ENCODE assay signal across 20 cellular contexts in genomic region chr15:86087808-86088207, GRCh38. TPM values are rescaled to one million over a fixed set of nuclear protein-coding genes. Genes with fewer than 3 reads are reported as not detected.
DNase-seq lines count a peak whose midpoint lies in the region; ATAC-seq, FAIRE-seq and TF ChIP-seq lines count a peak whose summit lies in the region.
"Had no signal": no experiment of that assay in that cellular context is flagged by ENCODE, and none has a peak within 500 bp of the region (broad histone marks: within the 10 kb centered on the region; RNA-seq: fewer than 3 reads in every experiment).

No MANE protein-coding gene starts in this region.

- H3K4me3 ChIP-seq in DND-41 (ENCODE audit: low read depth in 1 of 2, low read length in 2 of 2), result no peak overlapping the region
- H3K4me3 ChIP-seq in H1 (ENCODE audit: extremely low read depth in 1 of 4, insufficient read depth in 2 of 4, low read depth in 3 of 4, low read length in 4 of 4), result no peak overlapping the region
- H3K4me3 ChIP-seq in psoas muscle, result no peak overlapping the region
- H3K4me3 ChIP-seq in thyroid gland (replicated peaks in 1 of 3), result no peak overlapping the region
- H3K4me3 ChIP-seq: HAP-1 had no signal

- peak overlapping the region; percentile 73; the same call in 1 of the 2 replicates for H2BK15ac ChIP-seq in H1 (ENCODE audit: low read length)

- H3K4me1 ChIP-seq in DND-41 (ENCODE audit: insufficient read depth, low read length) (peaks cover 26% of the 10 kb centered on the region), H1 (replicated peaks in 1 of 4; ENCODE audit: control insufficient read depth in 3 of 4, insufficient read depth in 4 of 4, low read length in 3 of 4) (peaks cover 0 to 7% (median 1%) of the 10 kb centered on the region in 4 experiments; a peak in 3 of 7 replicates), psoas muscle (peaks cover 34% of the 10 kb centered on the region), thyroid gland (no peaks in the 10 kb centered on the region)
- H3K4me1 ChIP-seq: HAP-1 had no signal

- intact Hi-C loops in psoas muscle (cut with DNase I), result loop anchor here in 1 of 2 donors (10.0 kb wide), 1 partner anchor 223 kb away; no protein-coding TSS in a partner anchor
- intact Hi-C loops in thyroid gland (cut with DNase I), result no loop called here

- no peak for TF ChIP-seq EP300 in H1 (IDR thresholded peaks at IDR 0.05; ENCODE audit: borderline replicate concordance in 1 of 2, low read depth in 2 of 2, low read length in 2 of 2)

- CTCF ChIA-PET in H1 (lab: Charles Lee; ENCODE audit: partially characterized antibody), result interaction anchor here (0.6 to 3.6 kb wide), 3 partner anchors 8 to 311 kb away, joined by 3 to 13 read pairs (median 3); partner anchors contain the start of gene AGBL1

- POLR2A ChIA-PET in H1 (lab: Charles Lee; ENCODE audit: partially characterized antibody), result interaction anchor here (0.6 kb wide), 1 partner anchor 13 kb away, joined by 3 read pairs; no protein-coding TSS in a partner anchor

- no peaks in the 10 kb centered on the region for H3K9me3 ChIP-seq in DND-41 (ENCODE audit: insufficient read depth, low read length, severe bottlenecking)
- no peaks in the 10 kb centered on the region for H3K9me3 ChIP-seq in H1 (ENCODE audit: insufficient read depth in 2 of 2, low read depth in 1 of 2, low read length in 1 of 2)
- H3K9me3 ChIP-seq in psoas muscle, result no peaks in the 10 kb centered on the region
- no peaks in the 10 kb centered on the region for H3K9me3 ChIP-seq in thyroid gland
- H3K9me3 ChIP-seq: HAP-1 had no signal

- no peaks in the 10 kb centered on the region for H3K27me3 ChIP-seq in DND-41 (ENCODE audit: insufficient read depth, low read length, poor library complexity)
- H3K27me3 ChIP-seq in H1 (replicated peaks in 1 of 4; ENCODE audit: control insufficient read depth in 3 of 4, extremely low read depth in 1 of 4, insufficient read depth in 3 of 4, low read length in 3 of 4), result no peaks in the 10 kb centered on the region
- no peaks in the 10 kb centered on the region for H3K27me3 ChIP-seq in psoas muscle (ENCODE audit: insufficient read depth in 3 of 3, low read length in 2 of 3)
- H3K27me3 ChIP-seq in thyroid gland, result no peaks in the 10 kb centered on the region

- no peak overlapping the region; the same call in 1 of the 2 replicates for H2BK12ac ChIP-seq in H1 (ENCODE audit: low read depth, low read length)

- no peak overlapping the region for H2AK5ac ChIP-seq in H1 (ENCODE audit: low read depth, low read length)

- H3K36me3 ChIP-seq in DND-41 (ENCODE audit: insufficient read depth, low read length), result no peaks in the 10 kb centered on the region
- no peaks in the 10 kb centered on the region for H3K36me3 ChIP-seq in H1 (ENCODE audit: control insufficient read depth in 2 of 4, insufficient read depth in 4 of 4, low read length in 3 of 4)
- no peaks in the 10 kb centered on the region for H3K36me3 ChIP-seq in psoas muscle (ENCODE audit: insufficient read depth in 1 of 2, low read depth in 1 of 2)
- H3K36me3 ChIP-seq in thyroid gland, result no peaks in the 10 kb centered on the region
- H3K36me3 ChIP-seq: HAP-1 had no signal

- no peak overlapping the region for H3K14ac ChIP-seq in H1 (ENCODE audit: insufficient read length)

- no peak overlapping the region for H3K9ac ChIP-seq in DND-41 (ENCODE audit: low read depth, low read length)
- no peak overlapping the region for H3K9ac ChIP-seq in H1 (replicated peaks in 1 of 4; ENCODE audit: extremely low read depth in 1 of 4, low read depth in 3 of 4, low read length in 3 of 4)

- H4K5ac ChIP-seq in H1 (ENCODE audit: insufficient read length, low read depth, low read length), result no peak overlapping the region

- H4K20me1 ChIP-seq in DND-41 (ENCODE audit: insufficient read depth, low read length), result no peaks in the 10 kb centered on the region
- no peaks in the 10 kb centered on the region for H4K20me1 ChIP-seq in H1 (replicated peaks in 1 of 2; ENCODE audit: control insufficient read depth in 1 of 2, insufficient read depth in 2 of 2, low read length in 2 of 2)

- H3K18ac ChIP-seq in H1 (ENCODE audit: extremely low read depth, low read length), result peak overlapping the region; percentile 35; the same call in 1 of the 2 replicates

- H3K27ac ChIP-seq in DND-41 (ENCODE audit: low read length), result no peak overlapping the region
- H3K27ac ChIP-seq in H1 (ENCODE audit: low read depth, low read length), result no peak overlapping the region
- H3K27ac ChIP-seq in psoas muscle, result no peak overlapping the region
- no peak overlapping the region for H3K27ac ChIP-seq in thyroid gland
- H3K27ac ChIP-seq: C4-2B had no signal

- H3K79me1 ChIP-seq in H1 (ENCODE audit: low read depth, low read length), result no peaks in the 10 kb centered on the region

- FAIRE-seq in H1 (lab: Jason Lieb, UNC), result no peak
- FAIRE-seq: A204.1, G401.6, GM12891, GM19239, HepG2 had no signal

- H3K4me2 ChIP-seq in DND-41 (ENCODE audit: insufficient read depth, low read length) (no peak overlapping the region), H1 (ENCODE audit: insufficient read depth in 1 of 2, low read depth in 2 of 2, low read length in 2 of 2) (no peak overlapping the region)

- H2BK5ac ChIP-seq in H1 (ENCODE audit: low read depth, low read length), result no peak overlapping the region

- TF ChIP-seq POLR2A in H1 (IDR thresholded peaks at IDR 0.05; ENCODE audit: control extremely low read depth in 1 of 2, low read depth in 2 of 2, low read length in 2 of 2), result no peak
- no peak for TF ChIP-seq POLR2A in thyroid gland (IDR thresholded peaks at IDR 0.05)

- no peak overlapping the region for H2BK20ac ChIP-seq in H1 (ENCODE audit: low read length)

- no peak overlapping the region for H3K56ac ChIP-seq in H1 (replicated peaks; ENCODE audit: insufficient read length, low read depth, low read length)

- no peak for ATAC-seq in DND-41 (ENCODE audit: insufficient read depth, low read depth)
- ATAC-seq in psoas muscle, result peak; percentile 48 to 58 (median 53)
- ATAC-seq: HepG2 had no signal

- H3K23ac ChIP-seq in H1 (ENCODE audit: insufficient read length), result no peak overlapping the region

- H3K4ac ChIP-seq in H1 (replicated peaks; ENCODE audit: insufficient read length, low read depth, low read length), result no peak overlapping the region

- H3K23me2 ChIP-seq in H1 (ENCODE audit: low read depth, low read length), result no peaks in the 10 kb centered on the region

- no peak overlapping the region for H4K8ac ChIP-seq in H1 (ENCODE audit: extremely low read depth, insufficient read depth, low read length)

- H2BK120ac ChIP-seq in H1 (replicated peaks; ENCODE audit: low read depth, low read length), result no peak overlapping the region

- TF ChIP-seq CTCF in DND-41 (IDR thresholded peaks at IDR 0.05; ENCODE audit: borderline replicate concordance, extremely low read depth, low read length, poor library complexity, severe bottlenecking) (no peak), H1 (IDR thresholded peaks at IDR 0.05; ENCODE audit: control extremely low read depth in 1 of 3, insufficient read depth in 1 of 3, low read depth in 1 of 3, low read length in 3 of 3) (no peak), psoas muscle (IDR thresholded peaks at IDR 0.05) (no peak), thyroid gland (IDR thresholded peaks at IDR 0.05) (no peak)

- H3K79me2 ChIP-seq in DND-41 (ENCODE audit: insufficient read depth, low read length), result no peaks in the 10 kb centered on the region
- H3K79me2 ChIP-seq in H1 (ENCODE audit: control insufficient read depth in 1 of 2, insufficient read depth in 2 of 2, low read length in 2 of 2), result no peaks in the 10 kb centered on the region

- H2AFZ ChIP-seq in DND-41 (ENCODE audit: low read depth, low read length) (0 out of 2 replicates have a peak overlapping the region, but pooled peaks have one; percentile 33), H1 (ENCODE audit: low read length) (0 out of 2 replicates have a peak overlapping the region, but pooled peaks have one; percentile 11)

- H4K91ac ChIP-seq in H1 (replicated peaks; ENCODE audit: insufficient read length, low read length), result no peak overlapping the region

- TF ChIP-seq RAD21 in H1 (IDR thresholded peaks at IDR 0.05 in 1 of 2, conservative IDR thresholded peaks at IDR 0.05 in 1 of 2; ENCODE audit: low read depth in 2 of 2, low read length in 2 of 2), result no peak

- no peak for DNase-seq in DND-41
- peak; percentile 72 for DNase-seq in NCI-H82 (lab: John Stamatoyannopoulos, UW)
- no peak for DNase-seq in H1 (ENCODE audit: low read depth in 1 of 2, low spot score in 2 of 2)
- no peak for DNase-seq in psoas muscle
- no peak for DNase-seq in thyroid gland
- DNase-seq in COLO668 (lab: John Stamatoyannopoulos, UW; ENCODE audit: unreplicated experiment), result no peak
- DNase-seq in AML-193 (lab: John Stamatoyannopoulos, UW), result no peak
- DNase-seq: ACHN; CD4-positive, alpha-beta T cell; DMS53 had no signal

TF ChIP-seq in H1, 55 proteins besides CTCF, POLR2A, EP300 and RAD21 (continues in another document):
- TF ChIP-seq BRCA1 (IDR thresholded peaks at IDR 0.05; ENCODE audit: low read depth, low read length) (no peak), SRF (IDR thresholded peaks at IDR 0.05; ENCODE audit: low read depth, low read length) (no peak), HDAC2 (IDR thresholded peaks at IDR 0.05; ENCODE audit: borderline replicate concordance in 1 of 2, low read depth in 2 of 2, low read length in 2 of 2) (no peak), BACH1 (IDR thresholded peaks at IDR 0.05; ENCODE audit: low read length) (no peak), TBP (IDR thresholded peaks at IDR 0.05; ENCODE audit: low read depth, low read length) (no peak), CBX8 (IDR thresholded peaks at IDR 0.05; ENCODE audit: borderline replicate concordance, low read depth, low read length) (no peak), USF2 (IDR thresholded peaks at IDR 0.05; ENCODE audit: low read length) (no peak)

RNA-seq across cellular contexts. Expression of gene AGBL1, which starts 8.1 kb away (rescaled TPM):
- total RNA-seq in H1 (2021; fragmentation: NEBNext Ultra II Directional; extraction: Animal tissue kit (Norgen Biotek cat#: 25700)), result not detected in 2 replicates
- polyA plus RNA-seq in H1 (2011; rRNA removed), result not detected in 2 replicates
- polyA plus RNA-seq in H1 (2011; cell fraction: cytosol; rRNA removed), result not detected
- polyA plus RNA-seq in H1 (2011; cell fraction: nucleus; rRNA removed), result 0.07 TPM
- polyA plus RNA-seq in H1 (2012, experiment 1 of 2), result not detected in 4 replicates
- polyA plus RNA-seq in H1 (2012, experiment 2 of 2), result not detected
- polyA plus RNA-seq in H1 (2013, experiment 1 of 2), result not detected
- not detected for polyA plus RNA-seq in H1 (2013, experiment 2 of 2)
- polyA minus RNA-seq in H1 (2011; rRNA and poly(A)+ RNA removed), result 0.38 TPM in 1 of 2 replicates, not detected in the other
- polyA minus RNA-seq in H1 (2011; cell fraction: cytosol; rRNA and poly(A)+ RNA removed), result not detected
- 0.40 TPM for polyA minus RNA-seq in H1 (2011; cell fraction: nucleus; rRNA and poly(A)+ RNA removed)
- total RNA-seq in psoas muscle, result 10 to 100 TPM in 3 of 4 donors, 1 to 10 TPM in 1; 6.6 to 34.8 (median 15.6) TPM
- polyA plus RNA-seq in psoas muscle, result 1 to 10 TPM in 2 of 3 donors, under 1 TPM in 1; 0.96 to 3.1 (median 1.9) TPM
- not detected for total RNA-seq in thyroid gland
- total RNA-seq: CD4-positive, alpha-beta T cell; H4; HepG2 had no signal
- polyA plus RNA-seq: BJ, IgD-negative memory B cell had no signal
